9 cellular contexts compared by ENCODE assay signal in the genomic region with DNA sequence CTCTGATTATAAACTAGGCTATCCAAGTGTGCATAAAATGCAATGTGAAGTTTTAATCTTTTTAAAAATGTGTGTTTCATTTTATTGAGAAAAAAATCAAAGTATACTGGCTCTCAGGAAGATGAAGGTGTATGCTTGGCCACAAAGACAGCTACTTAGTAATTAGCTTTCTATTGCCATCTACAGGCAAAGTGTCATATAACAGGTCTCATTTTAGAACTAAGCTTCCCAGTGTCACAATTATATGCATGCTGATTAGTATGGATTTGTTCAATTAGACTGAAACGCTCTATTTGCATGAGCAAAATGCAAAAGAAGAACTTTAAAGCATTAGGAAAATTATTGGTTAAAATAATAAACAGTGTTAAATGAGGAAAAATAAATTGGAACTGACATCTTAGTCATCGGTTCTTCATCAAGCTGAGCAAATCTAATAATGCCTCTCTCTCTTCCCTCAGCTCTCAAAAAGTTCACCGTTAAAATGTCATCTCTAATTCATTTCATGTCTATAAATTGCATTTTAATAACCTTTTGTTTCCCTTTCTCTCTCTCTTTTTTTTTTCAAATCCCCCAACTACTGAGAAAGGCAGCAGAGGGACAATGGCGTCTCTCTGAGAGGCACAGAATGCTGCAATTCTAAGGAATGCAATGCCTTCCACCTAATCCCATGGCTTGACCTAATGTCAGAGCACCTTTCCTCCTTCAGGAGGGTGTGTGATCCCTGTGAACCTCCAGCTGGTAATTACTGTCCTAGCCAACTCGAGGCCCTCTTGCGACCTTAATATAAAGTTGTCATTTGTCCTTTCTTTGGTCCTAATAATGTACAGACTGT.
DNase-seq lines count a peak whose midpoint lies in the region; ATAC-seq and TF ChIP-seq lines count a peak whose summit lies in the region.
"Had no signal": no experiment of that assay in that cellular context is flagged by ENCODE, and none has a peak within 500 bp of the region (broad histone marks: within the 10 kb centered on the region; RNA-seq: fewer than 3 reads in every experiment).

No MANE protein-coding gene starts in this region.

- intact Hi-C loops in dorsolateral prefrontal cortex (cut with DNase I): loop anchor here in 1 of 2 donors (5.0 to 10.0 kb wide), 2 partner anchors 67 to 165 kb away; no protein-coding TSS in a partner anchor

- peak overlapping the region in 1 of 59 donors; percentile 45 for H3K27ac ChIP-seq in dorsolateral prefrontal cortex

- no peak overlapping the region for H3K4me3 Mint-ChIP-seq in neural crest cell
- H3K4me3 Mint-ChIP-seq: activated naive CD8-positive, alpha-beta T cell treated with anti-CD3 and anti-CD28 coated beads, Interleukin-2, amount 10 ng/mL, durations not matched to agents 7 days and 5 days had no signal

- no peak overlapping the region for H3K4me3 ChIP-seq in dorsolateral prefrontal cortex

- peak; percentile 23 to 24 for DNase-seq in SHP77 (lab: John Stamatoyannopoulos, UW)
- DNase-seq in SHP77 treated with DMSO at 0.1 percent for 48 hours (lab: John Stamatoyannopoulos, UW): no peak
- DNase-seq in NCI-H524 treated with DMSO at 0.1 percent for 48 hours (lab: John Stamatoyannopoulos, UW): peak; percentile 16
- DNase-seq in dorsolateral prefrontal cortex: no peak
- DNase-seq in neural crest cell (ENCODE audit: low read depth, low spot score): no peak
- DNase-seq in activated CD4-positive, alpha-beta T cell treated with anti-CD3 and anti-CD28 coated beads, Interleukin-2, amount 50 U/mL, for 4 hours: no peak
- no peak for DNase-seq in NCI-H774 (lab: John Stamatoyannopoulos, UW)
- DNase-seq: activated naive CD8-positive, alpha-beta T cell treated with anti-CD3 and anti-CD28 coated beads, Interleukin-2, amount 10 ng/mL, durations not matched to agents 7 days and 5 days had no signal

- H3K4me1 Mint-ChIP-seq in neural crest cell: peaks cover 24% of the 10 kb centered on the region
- H3K4me1 Mint-ChIP-seq: activated naive CD8-positive, alpha-beta T cell treated with anti-CD3 and anti-CD28 coated beads, Interleukin-2, amount 10 ng/mL, durations not matched to agents 7 days and 5 days had no signal

- H3K27me3 Mint-ChIP-seq in neural crest cell (ENCODE audit: low read depth): no peaks in the 10 kb centered on the region

- no peaks in the 10 kb centered on the region for H3K9me3 Mint-ChIP-seq in neural crest cell
- H3K9me3 Mint-ChIP-seq: activated naive CD8-positive, alpha-beta T cell treated with anti-CD3 and anti-CD28 coated beads, Interleukin-2, amount 10 ng/mL, durations not matched to agents 7 days and 5 days had no signal

- ATAC-seq in HG02884 (IDR thresholded peaks at IDR 0.05; ENCODE audit: unreplicated experiment): peak; percentile 79

- H3K27ac Mint-ChIP-seq in neural crest cell (ENCODE audit: unreplicated experiment): no peak overlapping the region
- H3K27ac Mint-ChIP-seq: activated naive CD8-positive, alpha-beta T cell treated with anti-CD3 and anti-CD28 coated beads, Interleukin-2, amount 10 ng/mL, durations not matched to agents 7 days and 5 days had no signal

- TF ChIP-seq CTCF in dorsolateral prefrontal cortex (IDR thresholded peaks at IDR 0.05 in 54 of 56, conservative IDR thresholded peaks at IDR 0.05 in 2 of 56; ENCODE audit: low read depth in 1 of 56, partially characterized antibody in 56 of 56) (peak; percentile 30 to 77 (median 60)), neural crest cell (conservative IDR thresholded peaks at IDR 0.05) (peak; percentile 70)

- no peaks in the 10 kb centered on the region for H3K27me3 ChIP-seq in dorsolateral prefrontal cortex

- no peaks in the 10 kb centered on the region for H3K36me3 Mint-ChIP-seq in neural crest cell (ENCODE audit: low read depth)
- H3K36me3 Mint-ChIP-seq: activated naive CD8-positive, alpha-beta T cell treated with anti-CD3 and anti-CD28 coated beads, Interleukin-2, amount 10 ng/mL, durations not matched to agents 7 days and 5 days had no signal

Comparison
In these comparisons a context has a peak if more than half of its experiments do, and no peak if none do; other contexts are left out.
1. DNase-seq: peak in SHP77 (2 of 2) and NCI-H524 treated with DMSO at 0.1 percent for 48 hours (single experiment); none in SHP77 treated with DMSO at 0.1 percent for 48 hours (single experiment), dorsolateral prefrontal cortex (0 of 10), neural crest cell (single experiment), activated CD4-positive, alpha-beta T cell treated with anti-CD3 and anti-CD28 coated beads, Interleukin-2, amount 50 U/mL, for 4 hours (0 of 2) and NCI-H774 (single experiment).